ENCODE assay signal across 12 cellular contexts in genomic region chr3:11604139-11604895, GRCh38. TPM values are rescaled to one million over a fixed set of nuclear protein-coding genes. Genes with fewer than 3 reads are reported as not detected.
DNase-seq lines count a peak whose midpoint lies in the region; ATAC-seq, FAIRE-seq and TF ChIP-seq lines count a peak whose summit lies in the region.
"Had no signal": no experiment of that assay in that cellular context is flagged by ENCODE, and none has a peak within 500 bp of the region (broad histone marks: within the 10 kb centered on the region; RNA-seq: fewer than 3 reads in every experiment).

No MANE protein-coding gene starts in this region.

- intact Hi-C loops in esophagus squamous epithelium (cut with DNase I) (no loop called here), Calu3 (cut with micrococcal nuclease; ENCODE audit: unreplicated experiment) (no loop called here), pancreas (cut with DNase I) (no loop called here)

- H3F3A ChIP-seq in DOHH2 (ENCODE audit: control insufficient read depth, insufficient read depth) = peaks cover 44% of the 10 kb centered on the region
- peaks cover 15% of the 10 kb centered on the region; the same call in 1 of the 2 replicates for H3F3A ChIP-seq in OCI-LY1 (ENCODE audit: insufficient read depth, low read length)

- FAIRE-seq in pancreas (lab: Jason Lieb, UNC) = no peak
- FAIRE-seq: HepG2 had no signal

- no peak for ATAC-seq in pancreas
- ATAC-seq: HepG2 had no signal

- peaks cover 61% of the 10 kb centered on the region for H3K36me3 ChIP-seq in DOHH2 (ENCODE audit: control insufficient read depth, low read length)
- H3K36me3 ChIP-seq in OCI-LY1 (ENCODE audit: insufficient read depth, low read length) = peaks cover 33% of the 10 kb centered on the region
- peaks cover 0 to 28% (median 0%) of the 10 kb centered on the region in 3 donors for H3K36me3 ChIP-seq in esophagus squamous epithelium
- peaks cover 0 to 3% of the 10 kb centered on the region in 2 experiments for H3K36me3 ChIP-seq in trophoblast cell (ENCODE audit: control insufficient read depth in 1 of 2, insufficient read depth in 2 of 2, low read length in 2 of 2)
- H3K36me3 ChIP-seq in pancreas = no peaks in the 10 kb centered on the region

- H3K4me1 Mint-ChIP-seq in Calu3 (ENCODE audit: low read depth, unreplicated experiment) (peaks cover 8% of the 10 kb centered on the region), progenitor cell of endocrine pancreas (ENCODE audit: low read depth) (peaks cover 40% of the 10 kb centered on the region)

- no peak overlapping the region for H4K12ac ChIP-seq in trophoblast cell (ENCODE audit: low read depth, low read length)

- TF ChIP-seq POLR2A in esophagus squamous epithelium (IDR thresholded peaks at IDR 0.05) = no peak

- H3K4me3 Mint-ChIP-seq in Calu3 (ENCODE audit: low read depth, unreplicated experiment) = no peak overlapping the region
- H3K4me3 Mint-ChIP-seq in progenitor cell of endocrine pancreas (ENCODE audit: low read depth) = no peak overlapping the region
- H3K4me3 Mint-ChIP-seq: activated T-helper 1 cell treated with anti-CD3 and anti-CD28 coated beads, Interleukin-12 subunit alpha, Interleukin-12 subunit beta, Interleukin-2, Interleukin-4 antibody, amounts not matched to agents 30 ng/mL and 10 ng/mL and 1 ng/mL, durations not matched to agents 14 hours and 24 hours and 36 hours had no signal

- no peaks in the 10 kb centered on the region for H3K9me3 Mint-ChIP-seq in Calu3 (ENCODE audit: low read depth, unreplicated experiment)
- no peaks in the 10 kb centered on the region for H3K9me3 Mint-ChIP-seq in progenitor cell of endocrine pancreas (ENCODE audit: low read depth)
- H3K9me3 Mint-ChIP-seq: activated T-helper 1 cell treated with anti-CD3 and anti-CD28 coated beads, Interleukin-12 subunit alpha, Interleukin-12 subunit beta, Interleukin-2, Interleukin-4 antibody, amounts not matched to agents 30 ng/mL and 10 ng/mL and 1 ng/mL, durations not matched to agents 14 hours and 24 hours and 36 hours had no signal

- no peak overlapping the region for H2BK12ac ChIP-seq in trophoblast cell (ENCODE audit: low read length)

- H4K20me1 ChIP-seq in DOHH2 (ENCODE audit: control insufficient read depth, insufficient read depth, low read depth, low read length) (no peaks in the 10 kb centered on the region), OCI-LY1 (ENCODE audit: insufficient read depth, low read length) (no peaks in the 10 kb centered on the region)

- H3K4me1 ChIP-seq in DOHH2 (ENCODE audit: control insufficient read depth, low read length) = peaks cover 96% of the 10 kb centered on the region
- H3K4me1 ChIP-seq in OCI-LY1 (ENCODE audit: insufficient read depth, low read length, severe bottlenecking) = peaks cover 93% of the 10 kb centered on the region
- peaks cover 25 to 90% (median 52%) of the 10 kb centered on the region in 3 donors for H3K4me1 ChIP-seq in esophagus squamous epithelium
- H3K4me1 ChIP-seq in trophoblast cell (ENCODE audit: control insufficient read depth in 1 of 2, insufficient read depth in 2 of 2, low read length in 2 of 2) = peaks cover 16 to 18% of the 10 kb centered on the region in 2 experiments
- H3K4me1 ChIP-seq in pancreas = peaks cover 14 to 37% (median 28%) of the 10 kb centered on the region in 3 donors

- H3K36me3 Mint-ChIP-seq in Calu3 (ENCODE audit: insufficient read depth, unreplicated experiment) (peaks cover 6% of the 10 kb centered on the region), progenitor cell of endocrine pancreas (ENCODE audit: insufficient read depth) (peaks cover 26% of the 10 kb centered on the region)

- H3K4me2 ChIP-seq in DOHH2 (ENCODE audit: low read length) (peak overlapping the region; percentile 82), OCI-LY1 (ENCODE audit: low read length) (peak overlapping the region; percentile 72), trophoblast cell (ENCODE audit: low read length) (no peak overlapping the region)

- no peaks in the 10 kb centered on the region for H3K27me3 ChIP-seq in DOHH2 (ENCODE audit: control insufficient read depth, low read length)
- H3K27me3 ChIP-seq in OCI-LY1 (ENCODE audit: insufficient read depth, low read length) = no peaks in the 10 kb centered on the region
- H3K27me3 ChIP-seq in esophagus squamous epithelium = no peaks in the 10 kb centered on the region
- no peaks in the 10 kb centered on the region for H3K27me3 ChIP-seq in trophoblast cell (ENCODE audit: insufficient read depth, low read length)
- no peaks in the 10 kb centered on the region for H3K27me3 ChIP-seq in pancreas

- H2BK120ac ChIP-seq in trophoblast cell (ENCODE audit: insufficient read depth, low read length, poor library complexity) = no peak overlapping the region

- H3K4me3 ChIP-seq in DOHH2 (ENCODE audit: low read length) (peak overlapping the region; percentile 66), OCI-LY1 (ENCODE audit: low read depth, low read length, poor library complexity, severe bottlenecking) (peak overlapping the region; percentile 43), esophagus squamous epithelium (no peak overlapping the region), trophoblast cell (ENCODE audit: low read depth, low read length) (no peak overlapping the region), pancreas (no peak overlapping the region)

- no peak for DNase-seq in esophagus squamous epithelium (lab: John Stamatoyannopoulos, UW)
- DNase-seq in trophoblast cell = peak; percentile 22 to 29
- no peak for DNase-seq in Calu3
- DNase-seq in NCI-H524 treated with DMSO at 0.1 percent for 48 hours (lab: John Stamatoyannopoulos, UW) = no peak
- DNase-seq in progenitor cell of endocrine pancreas (ENCODE audit: low spot score, unreplicated experiment) = no peak
- no peak for DNase-seq in pancreas
- DNase-seq: DMS79, SHP77 had no signal

- H2AFZ ChIP-seq in OCI-LY1 (ENCODE audit: low read length) (no peak overlapping the region), trophoblast cell (ENCODE audit: insufficient read depth, low read length, poor library complexity) (no peak overlapping the region)

- H3K27ac ChIP-seq in DOHH2 (ENCODE audit: low read depth, low read length) (peak overlapping the region; percentile 98), OCI-LY1 (ENCODE audit: low read depth, low read length, poor library complexity, severe bottlenecking) (peak overlapping the region; percentile 94), esophagus squamous epithelium (peak overlapping the region; percentile 23 to 90 (median 80)), trophoblast cell (ENCODE audit: low read depth, low read length) (no peak overlapping the region), pancreas (no peak overlapping the region)

- H3K9me3 ChIP-seq in DOHH2 (ENCODE audit: control insufficient read depth, insufficient read depth, low read length) (no peaks in the 10 kb centered on the region), OCI-LY1 (ENCODE audit: low read length) (no peaks in the 10 kb centered on the region), esophagus squamous epithelium (no peaks in the 10 kb centered on the region), trophoblast cell (ENCODE audit: insufficient read depth, low read depth, low read length) (no peaks in the 10 kb centered on the region), pancreas (no peaks in the 10 kb centered on the region)

- H2BK5ac ChIP-seq in trophoblast cell (ENCODE audit: low read depth, low read length, poor library complexity) = no peak overlapping the region

- 49 to 61% methylated on average over 2 to 15 of the region's 15 CpGs for WGBS in esophagus squamous epithelium, 2 donors
- WGBS in trophoblast cell (ENCODE audit: extremely low coverage, insufficient coverage, insufficient read length) = no CpG with 5 or more reads among the region's 15 CpGs
- WGBS in pancreas, 2 donors = 83 to 86% methylated on average over 15 of the region's 15 CpGs

- H3K18ac ChIP-seq in trophoblast cell (ENCODE audit: low read length) = no peak overlapping the region

- no TSS peak for BruUV-seq in Calu3 (replicated peaks; lab: Mats Ljungman, UMichigan)

- peak overlapping the region; percentile 63 for H3K9ac ChIP-seq in OCI-LY1 (ENCODE audit: low read length)
- H3K9ac ChIP-seq in trophoblast cell (ENCODE audit: low read length) = no peak overlapping the region

- H3K27ac Mint-ChIP-seq in Calu3 (ENCODE audit: unreplicated experiment) (no peak overlapping the region), progenitor cell of endocrine pancreas (no peak overlapping the region)

- no peak overlapping the region for H3K14ac ChIP-seq in trophoblast cell (ENCODE audit: low read length)

- no peak overlapping the region for H2AK5ac ChIP-seq in trophoblast cell (ENCODE audit: low read length)

- H3K27me3 Mint-ChIP-seq in Calu3 (ENCODE audit: unreplicated experiment) (no peaks in the 10 kb centered on the region), progenitor cell of endocrine pancreas (no peaks in the 10 kb centered on the region)

- H3K9me2 ChIP-seq in DOHH2 (replicated peaks; ENCODE audit: control insufficient read depth, low read length) = no peaks in the 10 kb centered on the region
- H3K9me2 ChIP-seq in OCI-LY1 (ENCODE audit: low read depth, low read length) = no peaks in the 10 kb centered on the region

- H3K4ac ChIP-seq in trophoblast cell (ENCODE audit: low read depth, low read length) = no peak overlapping the region

- H4K91ac ChIP-seq in trophoblast cell (ENCODE audit: low read depth, low read length) = no peak overlapping the region

- no peak overlapping the region for H3K23ac ChIP-seq in trophoblast cell (ENCODE audit: low read length)

- H3K79me1 ChIP-seq in trophoblast cell (ENCODE audit: low read length) = peaks cover 10% of the 10 kb centered on the region

- peaks cover 91% of the 10 kb centered on the region for H3K79me2 ChIP-seq in DOHH2 (ENCODE audit: control insufficient read depth, low read length)
- peaks cover 40% of the 10 kb centered on the region for H3K79me2 ChIP-seq in OCI-LY1 (ENCODE audit: insufficient read depth, low read length)
- peaks cover 5% of the 10 kb centered on the region for H3K79me2 ChIP-seq in trophoblast cell (ENCODE audit: control insufficient read depth, insufficient read depth, low read length, poor library complexity)

- H4K8ac ChIP-seq in trophoblast cell (ENCODE audit: low read depth, low read length) = no peak overlapping the region

- TF ChIP-seq CTCF in DOHH2 (IDR thresholded peaks at IDR 0.05; ENCODE audit: low read depth, low read length, poor library complexity, severe bottlenecking) = no peak
- no peak for TF ChIP-seq CTCF in OCI-LY1 (IDR thresholded peaks at IDR 0.05; ENCODE audit: low read length)
- TF ChIP-seq CTCF in esophagus squamous epithelium (IDR thresholded peaks at IDR 0.05) = no peak
- TF ChIP-seq CTCF in Calu3 (IDR thresholded peaks at IDR 0.05; ENCODE audit: unreplicated experiment) = no peak
- no peak for TF ChIP-seq CTCF in progenitor cell of endocrine pancreas (IDR thresholded peaks at IDR 0.05; ENCODE audit: unreplicated experiment)
- TF ChIP-seq CTCF in pancreas (IDR thresholded peaks at IDR 0.05) = no peak

- CTCF ChIA-PET in Calu3 (lab: Charles Lee) = no interaction called here

RNA-seq across cellular contexts. Expression of gene VGLL4, which starts 39.4 kb away (rescaled TPM):
- total RNA-seq in esophagus squamous epithelium (10 to 100 TPM; 31.8 to 50.0 (median 44.5) TPM), Calu3 (2022) (49.1 and 51.3 TPM in 2 replicates), progenitor cell of endocrine pancreas (93.2 and 93.4 TPM in 2 replicates), pancreas (10 to 100 TPM; 17.3 to 47.8 (median 21.5) TPM)
- 44.1 and 47.0 TPM in 2 replicates for polyA plus RNA-seq in trophoblast cell (2013)
- 10 to 100 TPM; 20.9 to 31.9 TPM for polyA plus RNA-seq in pancreas

Comparison
In these comparisons a context has a peak if more than half of its experiments do, and no peak if none do; other contexts are left out.
1. H3K27ac ChIP-seq: peak in DOHH2 (single experiment), OCI-LY1 (single experiment) and esophagus squamous epithelium (4 of 4); none in trophoblast cell (single experiment) and pancreas (0 of 4).
2. H3K4me3 ChIP-seq: peak in DOHH2 (single experiment) and OCI-LY1 (single experiment); none in esophagus squamous epithelium (0 of 4), trophoblast cell (single experiment) and pancreas (0 of 4).
3. DNase-seq: peak in trophoblast cell (2 of 2); none in esophagus squamous epithelium (single experiment), Calu3 (single experiment), NCI-H524 treated with DMSO at 0.1 percent for 48 hours (single experiment), progenitor cell of endocrine pancreas (single experiment) and pancreas (0 of 6).